Comparison of ENCODE assay signal across 12 cellular contexts in the genomic region with DNA sequence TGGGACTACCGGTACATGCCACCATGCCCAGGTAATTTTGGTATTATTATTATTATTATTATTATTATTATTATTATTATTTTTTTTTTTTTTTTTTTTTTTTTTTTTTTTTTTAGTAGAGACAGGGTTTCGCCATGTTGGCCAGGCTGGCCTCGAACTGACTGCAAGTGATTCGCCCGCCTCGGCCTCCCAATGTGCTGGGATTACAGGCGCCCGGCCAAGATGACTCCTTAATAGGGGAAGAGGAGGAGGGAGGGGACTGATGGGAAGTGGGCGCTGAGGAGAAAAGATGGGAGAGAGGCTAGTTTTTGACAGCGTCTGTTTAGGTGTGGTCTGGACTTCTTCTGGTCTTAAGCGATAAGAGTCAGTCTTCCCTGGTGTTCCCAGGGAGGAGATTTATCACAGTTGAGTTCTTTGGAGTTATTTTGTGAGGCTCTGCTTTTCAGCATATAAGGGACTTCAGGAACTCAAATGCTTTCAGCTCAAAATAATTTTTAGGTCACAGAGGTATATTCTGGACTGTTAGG. TPM values are rescaled to one million over a fixed set of nuclear protein-coding genes. Genes with fewer than 3 reads are reported as not detected.
"Had no signal": no experiment of that assay in that cellular context is flagged by ENCODE, and none has a peak within 500 bp of the region (broad histone marks: within the 10 kb centered on the region; RNA-seq: fewer than 3 reads in every experiment).

No MANE protein-coding gene starts in this region.

- H3K27me3 ChIP-seq: ascending aorta, breast epithelium, ovary had no signal

- H3K27ac ChIP-seq: ascending aorta, breast epithelium, lower lobe of right lung, ovary had no signal

- DNase-seq: activated CD4-positive, alpha-beta memory T cell treated with anti-CD3 and anti-CD28 coated beads for 36 hours; activated CD4-positive, alpha-beta T cell treated with anti-CD3 and anti-CD28 coated beads for 36 hours; effector memory CD4-positive, alpha-beta T cell; left colon; lower lobe of right lung; naive B cell; ovary; stimulated activated CD4-positive, alpha-beta T cell treated with anti-CD3 and anti-CD28 coated beads, Interleukin-1b, Interleukin-23, amount 100 ng/mL, for 48 hours had no signal

- H3K4me3 ChIP-seq: ascending aorta, breast epithelium, lower lobe of right lung, ovary had no signal

- H3K9me3 Mint-ChIP-seq: activated CD4-positive, alpha-beta memory T cell treated with anti-CD3 and anti-CD28 coated beads for 36 hours; dendritic cell treated with granulocyte-macrophage colony-stimulating factor and Interleukin-4, amounts not matched to agents 40 ng/mL and 50 ng/mL, for 4 days; naive B cell had no signal

- ATAC-seq: activated CD4-positive, alpha-beta T cell treated with anti-CD3 and anti-CD28 coated beads for 36 hours; left colon; lower lobe of right lung had no signal

- H3K36me3 ChIP-seq: breast epithelium, ovary had no signal

- H3K9me3 ChIP-seq: ascending aorta, breast epithelium, lower lobe of right lung, ovary had no signal

- H3K27ac Mint-ChIP-seq: activated CD4-positive, alpha-beta memory T cell treated with anti-CD3 and anti-CD28 coated beads for 36 hours; activated CD4-positive, alpha-beta T cell treated with anti-CD3 and anti-CD28 coated beads for 36 hours; dendritic cell treated with granulocyte-macrophage colony-stimulating factor and Interleukin-4, amounts not matched to agents 40 ng/mL and 50 ng/mL, for 4 days had no signal

- H3K4me3 Mint-ChIP-seq: activated CD4-positive, alpha-beta memory T cell treated with anti-CD3 and anti-CD28 coated beads for 36 hours; activated CD4-positive, alpha-beta T cell treated with anti-CD3 and anti-CD28 coated beads for 36 hours; dendritic cell treated with granulocyte-macrophage colony-stimulating factor and Interleukin-4, amounts not matched to agents 40 ng/mL and 50 ng/mL, for 4 days had no signal

- H3K27me3 Mint-ChIP-seq: activated CD4-positive, alpha-beta memory T cell treated with anti-CD3 and anti-CD28 coated beads for 36 hours; activated CD4-positive, alpha-beta T cell treated with anti-CD3 and anti-CD28 coated beads for 36 hours; dendritic cell treated with granulocyte-macrophage colony-stimulating factor and Interleukin-4, amounts not matched to agents 40 ng/mL and 50 ng/mL, for 4 days; naive B cell had no signal

- H3K4me1 ChIP-seq: breast epithelium had no signal

RNA-seq across cellular contexts. Expression of a gene that starts 34.4 kb away (rescaled TPM):
- total RNA-seq: activated CD4-positive, alpha-beta memory T cell treated with anti-CD3 and anti-CD28 coated beads for 36 hours; activated CD4-positive, alpha-beta T cell treated with anti-CD3 and anti-CD28 coated beads for 36 hours; ascending aorta; lower lobe of right lung; ureter had no signal
